In genomic region chr1:13699510-13699909, GRCh38 we compare ENCODE assay signal across 8 cellular contexts. TPM values are rescaled to one million over a fixed set of nuclear protein-coding genes. Genes with fewer than 3 reads are reported as not detected.
DNase-seq lines count a peak whose midpoint lies in the region; ATAC-seq and TF ChIP-seq lines count a peak whose summit lies in the region.

No MANE protein-coding gene starts in this region.

- peaks cover 6% of the 10 kb centered on the region for H3K4me1 Mint-ChIP-seq in Caco-2 (ENCODE audit: low read depth, unreplicated experiment)
- peaks cover 35% of the 10 kb centered on the region for H3K4me1 Mint-ChIP-seq in central memory CD8-positive, alpha-beta T cell

- H3K9me3 ChIP-seq in Caco-2 (no peaks in the 10 kb centered on the region), NT2/D1 (ENCODE audit: insufficient read depth, low read length) (peaks cover 24% of the 10 kb centered on the region), suprapubic skin (no peaks in the 10 kb centered on the region)

- peak overlapping the region; percentile 43 for H3K27ac Mint-ChIP-seq in Caco-2 (ENCODE audit: unreplicated experiment)
- H3K27ac Mint-ChIP-seq in central memory CD8-positive, alpha-beta T cell (ENCODE audit: low read depth): peak overlapping the region; percentile 84

- intact Hi-C loops in Caco-2 (cut with micrococcal nuclease; ENCODE audit: unreplicated experiment) (no loop called here), lower leg skin (cut with DNase I; ENCODE audit: low total_unique reads) (no loop called here)

- H3K9ac ChIP-seq in NT2/D1 (ENCODE audit: insufficient read length, low read depth): no peak overlapping the region

- DNase-seq in Caco-2: peak in 1 of 2 experiments; percentile 11
- DNase-seq in NT2/D1 (ENCODE audit: low read depth, low spot score): no peak
- no peak for DNase-seq in central memory CD8-positive, alpha-beta T cell (ENCODE audit: low spot score in 2 of 2)
- no peak for DNase-seq in lower leg skin (ENCODE audit: low spot score in 2 of 2)
- no peak for DNase-seq in suprapubic skin (ENCODE audit: low spot score in 2 of 2)
- DNase-seq in activated CD4-positive, CD25-positive, alpha-beta regulatory T cell treated with anti-CD3 and anti-CD28 coated beads, Interleukin-2, amount 50 U/mL, for 72 hours: no peak
- DNase-seq in NCI-H446 (lab: John Stamatoyannopoulos, UW): no peak
- DNase-seq in DMS153 (lab: John Stamatoyannopoulos, UW): no peak

- no peaks in the 10 kb centered on the region for H3K27me3 Mint-ChIP-seq in Caco-2 (ENCODE audit: insufficient read depth, unreplicated experiment)
- no peaks in the 10 kb centered on the region for H3K27me3 Mint-ChIP-seq in central memory CD8-positive, alpha-beta T cell

- ATAC-seq in central memory CD8-positive, alpha-beta T cell (replicated peaks; ENCODE audit: extremely low read depth, poor library complexity, severe bottlenecking): no peak

- peak overlapping the region; percentile 66 for H3K4me3 Mint-ChIP-seq in Caco-2 (ENCODE audit: unreplicated experiment)
- H3K4me3 Mint-ChIP-seq in central memory CD8-positive, alpha-beta T cell: peak overlapping the region; percentile 98

- CTCF ChIA-PET in Caco-2 (lab: Charles Lee): no interaction called here

- TF ChIP-seq EP300 in suprapubic skin (IDR thresholded peaks at IDR 0.05): no peak

- POLR2A ChIA-PET in Caco-2 (lab: Charles Lee): interaction anchor here (0.6 kb wide), 1 partner anchor 50 kb away, joined by 3 read pairs; no protein-coding TSS in a partner anchor

- peak overlapping the region; percentile 75 for H3K4me3 ChIP-seq in Caco-2 (ENCODE audit: low read depth, low read length)
- H3K4me3 ChIP-seq in NT2/D1 (ENCODE audit: insufficient read length, low read depth): peak overlapping the region; percentile 51
- peak overlapping the region; percentile 64 for H3K4me3 ChIP-seq in lower leg skin (ENCODE audit: low read depth, poor library complexity, severe bottlenecking)
- peak overlapping the region; percentile 76 for H3K4me3 ChIP-seq in suprapubic skin

- H3K36me3 ChIP-seq in Caco-2 (ENCODE audit: control insufficient read depth, insufficient read depth, low read length) (no peaks in the 10 kb centered on the region), NT2/D1 (ENCODE audit: insufficient read depth, insufficient read length, low read length) (no peaks in the 10 kb centered on the region), suprapubic skin (no peaks in the 10 kb centered on the region)

- H3K4me1 ChIP-seq in Caco-2 (0 out of 2 replicates have a peak, but pooled peaks cover 6% of the 10 kb centered on the region), NT2/D1 (ENCODE audit: insufficient read depth, insufficient read length) (no peaks in the 10 kb centered on the region), suprapubic skin (peaks cover 32% of the 10 kb centered on the region)

- BruUV-seq in Caco-2 (replicated peaks; lab: Mats Ljungman, UMichigan): no TSS peak

- peaks cover 9% of the 10 kb centered on the region for H3K9me3 Mint-ChIP-seq in Caco-2 (ENCODE audit: unreplicated experiment)
- H3K9me3 Mint-ChIP-seq in central memory CD8-positive, alpha-beta T cell: no peaks in the 10 kb centered on the region

- H3K27ac ChIP-seq in suprapubic skin: peak overlapping the region; percentile 97

- TF ChIP-seq CTCF in Caco-2 (IDR thresholded peaks at IDR 0.05; ENCODE audit: insufficient read depth in 1 of 2, low read depth in 1 of 2, low read length in 1 of 2, severe bottlenecking in 1 of 2, unreplicated experiment in 1 of 2) (no peak), lower leg skin (IDR thresholded peaks at IDR 0.05) (no peak), suprapubic skin (IDR thresholded peaks at IDR 0.05) (no peak)

- H3K27me3 ChIP-seq in Caco-2 (replicated peaks; ENCODE audit: control insufficient read depth, insufficient read depth, low read length): no peaks in the 10 kb centered on the region
- peaks cover 10% of the 10 kb centered on the region for H3K27me3 ChIP-seq in NT2/D1 (ENCODE audit: insufficient read depth, insufficient read length)
- H3K27me3 ChIP-seq in suprapubic skin: peaks cover 12% of the 10 kb centered on the region

- 43% methylated on average over 16 of the region's 16 CpGs for WGBS in lower leg skin, 2 donors
- 37% methylated on average over 16 of the region's 16 CpGs for WGBS in suprapubic skin

- peaks cover 6% of the 10 kb centered on the region for H3K36me3 Mint-ChIP-seq in Caco-2 (ENCODE audit: insufficient read depth, unreplicated experiment)
- H3K36me3 Mint-ChIP-seq in central memory CD8-positive, alpha-beta T cell (ENCODE audit: insufficient read depth): peaks cover 27% of the 10 kb centered on the region

- TF ChIP-seq POLR2A in lower leg skin (IDR thresholded peaks at IDR 0.05) (no peak), suprapubic skin (IDR thresholded peaks at IDR 0.05) (no peak)

RNA-seq across cellular contexts. Expression of gene PRDM2, which starts 0.5 kb away (rescaled TPM):
- total RNA-seq in Caco-2 (2022) (29.8 and 32.7 TPM in 2 replicates), lower leg skin (10 to 100 TPM; 34.7 to 69.9 (median 41.8) TPM), suprapubic skin (10 to 100 TPM; 54.4 to 99.1 (median 63.1) TPM)
